ENCODE assay signal across 22 cellular contexts in the genomic region with DNA sequence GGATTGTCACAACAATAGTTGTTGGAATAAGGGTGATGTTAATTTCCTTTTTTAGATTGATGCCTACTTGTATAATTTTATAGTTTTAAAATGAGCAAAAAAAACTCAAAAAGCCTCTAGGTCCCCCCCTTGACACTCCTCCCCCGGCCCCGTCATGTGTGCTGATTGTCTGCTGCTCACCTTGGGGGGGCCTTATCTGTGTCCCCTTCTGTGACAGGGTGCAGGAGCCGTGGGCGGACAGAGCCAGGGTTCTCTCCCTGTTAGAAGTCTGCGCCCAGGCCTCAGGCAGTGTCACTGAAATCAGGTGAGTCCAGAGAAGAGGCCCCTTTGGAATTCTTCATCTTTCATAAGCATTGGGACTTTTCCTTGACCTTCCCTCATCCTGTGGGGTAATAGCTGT.
"Had no signal": no experiment of that assay in that cellular context is flagged by ENCODE, and none has a peak within 500 bp of the region (broad histone marks: within the 10 kb centered on the region; RNA-seq: fewer than 3 reads in every experiment).

No MANE protein-coding gene starts in this region.

- H3K9me3 Mint-ChIP-seq: activated T-helper 1 cell treated with anti-CD3 and anti-CD28 coated beads, Interleukin-12 subunit alpha, Interleukin-12 subunit beta, Interleukin-2, Interleukin-4 antibody, amounts not matched to agents 30 ng/mL and 10 ng/mL and 1 ng/mL, durations not matched to agents 14 hours and 24 hours and 36 hours; nephron had no signal

- H3K27ac Mint-ChIP-seq: activated T-helper 1 cell treated with anti-CD3 and anti-CD28 coated beads, Interleukin-12 subunit alpha, Interleukin-12 subunit beta, Interleukin-2, Interleukin-4 antibody, amounts not matched to agents 30 ng/mL and 10 ng/mL and 1 ng/mL, durations not matched to agents 14 hours and 24 hours and 36 hours; nephron had no signal

- H3K27me3 ChIP-seq: brain microvascular endothelial cell, colonic mucosa, spleen, tibial nerve, uterus had no signal

- H3K4me3 Mint-ChIP-seq: activated T-helper 1 cell treated with anti-CD3 and anti-CD28 coated beads, Interleukin-12 subunit alpha, Interleukin-12 subunit beta, Interleukin-2, Interleukin-4 antibody, amounts not matched to agents 30 ng/mL and 10 ng/mL and 1 ng/mL, durations not matched to agents 14 hours and 24 hours and 36 hours; nephron had no signal

- H3K4me1 ChIP-seq: colonic mucosa had no signal

- H3K27ac ChIP-seq: brain microvascular endothelial cell, colonic mucosa, spleen, tibial nerve, uterus, VCaP had no signal

- FAIRE-seq: kidney had no signal

- H3K4me3 ChIP-seq: colonic mucosa, lung, spleen, tibial nerve, uterus had no signal

- H3K9me3 ChIP-seq: colonic mucosa, spleen, tibial nerve, uterus had no signal

- H3K36me3 ChIP-seq: brain microvascular endothelial cell, colonic mucosa, uterus had no signal

- DNase-seq: activated CD4-positive, CD25-positive, alpha-beta regulatory T cell treated with anti-CD3 and anti-CD28 coated beads, Interleukin-2, amount 50 U/mL, for 72 hours; aorta; brain microvascular endothelial cell; central memory CD4-positive, alpha-beta T cell; colonic mucosa; erythroblast; foreskin melanocyte; kidney; occipital lobe; retina; spleen; stimulated activated CD4-positive, alpha-beta T cell treated with anti-CD3 and anti-CD28 coated beads, Interleukin-4, amount 100 ng/mL, for 4 hours; stimulated activated naive CD4-positive, alpha-beta T cell treated with Interleukin-2 at 50 U/mL for 16 hours; T-helper 1 cell; uterus had no signal

- ATAC-seq: left lobe of liver, SK-N-SH treated with all-trans-retinoic acid at 6 μM for 48 hours had no signal
